7 cellular contexts compared by ENCODE assay signal in genomic region chr14:70086685-70087379, GRCh38.
DNase-seq lines count a peak whose midpoint lies in the region; ATAC-seq and TF ChIP-seq lines count a peak whose summit lies in the region.

No MANE protein-coding gene starts in this region.

- intact Hi-C loops in stomach (cut with DNase I; ENCODE audit: low total_unique reads) = no loop called here

- H3K27ac Mint-ChIP-seq in activated naive CD4-positive, alpha-beta T cell treated with anti-CD3 and anti-CD28 coated beads, Interleukin-2, amount 50 U/mL, for 72 hours = no peak overlapping the region

- no peaks in the 10 kb centered on the region for H3K9me3 Mint-ChIP-seq in activated naive CD4-positive, alpha-beta T cell treated with anti-CD3 and anti-CD28 coated beads, Interleukin-2, amount 50 U/mL, for 72 hours

- H3K9me3 ChIP-seq in stomach = no peaks in the 10 kb centered on the region

- TF ChIP-seq EP300 in stomach (IDR thresholded peaks at IDR 0.05) = no peak

- TF ChIP-seq CTCF in stomach (IDR thresholded peaks at IDR 0.05) = peak in 4 of 7 experiments; percentile 11 to 36 (median 26)

- H3K36me3 Mint-ChIP-seq in activated naive CD4-positive, alpha-beta T cell treated with anti-CD3 and anti-CD28 coated beads, Interleukin-2, amount 50 U/mL, for 72 hours = no peaks in the 10 kb centered on the region

- no peak overlapping the region for H3K4me3 ChIP-seq in stomach

- WGBS in stomach, 5 donors = 30 to 43% (median 36%) methylated on average over 5 of the region's 5 CpGs

- peaks cover 0 to 11% (median 3%) of the 10 kb centered on the region in 3 donors for H3K27me3 ChIP-seq in stomach

- H3K36me3 ChIP-seq in stomach = no peaks in the 10 kb centered on the region

- no peak for TF ChIP-seq POLR2A in stomach (IDR thresholded peaks at IDR 0.05)

- ATAC-seq in HG03469 (IDR thresholded peaks at IDR 0.05; ENCODE audit: unreplicated experiment) = no peak
- no peak for ATAC-seq in activated naive CD4-positive, alpha-beta T cell treated with anti-CD3 and anti-CD28 coated beads, Interleukin-2, amount 50 U/mL, for 72 hours

- H3K27ac ChIP-seq in stomach = no peak overlapping the region

- peak; percentile 30 for DNase-seq in EL
- DNase-seq in HuH-7 (ENCODE audit: low spot score) = peak; percentile 7
- peak; percentile 11 for DNase-seq in RPMI8226
- peak; percentile 14 for DNase-seq in foreskin melanocyte
- peak; percentile 34 for DNase-seq in stomach
- DNase-seq in activated naive CD4-positive, alpha-beta T cell treated with anti-CD3 and anti-CD28 coated beads, Interleukin-2, amount 50 U/mL, for 72 hours (ENCODE audit: low spot score in 2 of 2) = no peak

- H3K4me1 ChIP-seq in stomach = no peaks in the 10 kb centered on the region

Comparison
In these comparisons a context has a peak if more than half of its experiments do, and no peak if none do; other contexts are left out.
1. DNase-seq: peak in EL (single experiment), HuH-7 (single experiment), RPMI8226 (single experiment), foreskin melanocyte (single experiment) and stomach (single experiment); none in activated naive CD4-positive, alpha-beta T cell treated with anti-CD3 and anti-CD28 coated beads, Interleukin-2, amount 50 U/mL, for 72 hours (0 of 2).